Comparison of ENCODE assay signal across 10 cellular contexts in genomic region chr4:99025506-99025905, GRCh38.
"Had no signal": no experiment of that assay in that cellular context is flagged by ENCODE, and none has a peak within 500 bp of the region (broad histone marks: within the 10 kb centered on the region; RNA-seq: fewer than 3 reads in every experiment).

No MANE protein-coding gene starts in this region.

- H3K4me3 Mint-ChIP-seq: immature natural killer cell; neural crest cell; T-helper 1 cell treated with Interleukin-12 subunit alpha and Interleukin-12 subunit beta and Interleukin-4 antibody, amounts not matched to agents 30 μg/mL and 1 μg/mL, for 36 hours had no signal

- ATAC-seq: activated CD4-positive, CD25-positive, alpha-beta regulatory T cell treated with anti-CD3 and anti-CD28 coated beads, Interleukin-2, amount 50 U/mL, for 24 hours had no signal

- FAIRE-seq: TTC549 had no signal

- H3K27ac Mint-ChIP-seq: T-helper 1 cell treated with Interleukin-12 subunit alpha and Interleukin-12 subunit beta and Interleukin-4 antibody, amounts not matched to agents 30 μg/mL and 1 μg/mL, for 36 hours had no signal

- H3K36me3 ChIP-seq: uterus had no signal

- H3K27ac ChIP-seq: uterus had no signal

- H3K4me3 ChIP-seq: uterus had no signal

- DNase-seq: activated CD4-positive, alpha-beta T cell treated with anti-CD3 and anti-CD28 coated beads, Interleukin-2, amount 50 U/mL, for 48 hours; activated naive CD4-positive, alpha-beta T cell treated with Interleukin-2 at 50 U/mL for 16 hours; activated T-cell treated with anti-CD3 and anti-CD28 coated beads, Interleukin-2, amount 50 U/mL, for 48 hours; effector memory CD4-positive, alpha-beta T cell; immature natural killer cell; uterus had no signal

- H3K27me3 ChIP-seq: uterus had no signal

- H3K4me1 ChIP-seq: uterus had no signal
